In genomic region chr20:20299904-20300303, GRCh38 we compare ENCODE assay signal across 23 cellular contexts.
DNase-seq lines count a peak whose midpoint lies in the region; ATAC-seq and TF ChIP-seq lines count a peak whose summit lies in the region.
"Had no signal": no experiment of that assay in that cellular context is flagged by ENCODE, and none has a peak within 500 bp of the region (broad histone marks: within the 10 kb centered on the region; RNA-seq: fewer than 3 reads in every experiment).

No MANE protein-coding gene starts in this region.

- H3K4me3 ChIP-seq in Panc1 (ENCODE audit: low read depth in 2 of 2, low read length in 2 of 2) (no peak overlapping the region), transverse colon (no peak overlapping the region)
- H3K4me3 ChIP-seq: A549; BLaER1 treated with 17β-estradiol and CSF1 and Interleukin-3, amounts not matched to agents 10 nM and 100 nM; GM23338 had no signal

- H3K27ac ChIP-seq in Panc1 (ENCODE audit: low read length) = no peak overlapping the region
- H3K27ac ChIP-seq in transverse colon = no peak overlapping the region
- H3K27ac ChIP-seq: A549; BLaER1 treated with 17β-estradiol and CSF1 and Interleukin-3, amounts not matched to agents 10 nM and 100 nM had no signal

- no peaks in the 10 kb centered on the region for H3K27me3 ChIP-seq in Panc1 (ENCODE audit: control insufficient read depth, insufficient read depth, low read length)
- H3K27me3 ChIP-seq in transverse colon = no peaks in the 10 kb centered on the region
- H3K27me3 ChIP-seq: BE2C; BLaER1 treated with 17β-estradiol and CSF1 and Interleukin-3, amounts not matched to agents 10 nM and 100 nM had no signal

- BruUV-seq in Panc1 (replicated peaks; lab: Mats Ljungman, UMichigan) = no TSS peak

- no peaks in the 10 kb centered on the region for H3K9me3 Mint-ChIP-seq in activated CD4-positive, alpha-beta T cell treated with anti-CD3 and anti-CD28 coated beads, Interleukin-2, amount 10 ng/mL, durations not matched to agents 24 days and 14 days
- H3K9me3 Mint-ChIP-seq: CD4-positive, alpha-beta T cell; GM23338; H9 had no signal

- CTCF ChIA-PET in Panc1 (lab: Charles Lee) = no interaction called here

- in situ Hi-C loops in Panc1 (cut with HindIII; ENCODE audit: low pct_unique_long_range_greater_than_20kb, low sequenced_read_pairs) (no loop called here), transverse colon (cut with MboI; ENCODE audit: low pct_ligation_motif_present in 1 of 4, low pct_unique_long_range_greater_than_20kb in 1 of 4, low sequenced_read_pairs in 3 of 4) (no loop called here)

- TF ChIP-seq EP300 in transverse colon (IDR thresholded peaks at IDR 0.05; ENCODE audit: low read depth) = no peak

- H3K36me3 Mint-ChIP-seq in activated CD4-positive, alpha-beta T cell treated with anti-CD3 and anti-CD28 coated beads, Interleukin-2, amount 10 ng/mL, durations not matched to agents 24 days and 14 days (ENCODE audit: low read depth) = no peaks in the 10 kb centered on the region
- H3K36me3 Mint-ChIP-seq: CD8-positive, alpha-beta memory T cell had no signal

- no peaks in the 10 kb centered on the region for H3K4me1 ChIP-seq in Panc1 (ENCODE audit: control insufficient read depth, insufficient read depth, low read length)
- H3K4me1 ChIP-seq in transverse colon = no peaks in the 10 kb centered on the region
- H3K4me1 ChIP-seq: A549, BE2C had no signal

- H3K27ac Mint-ChIP-seq in activated CD4-positive, alpha-beta T cell treated with anti-CD3 and anti-CD28 coated beads, Interleukin-2, amount 10 ng/mL, durations not matched to agents 24 days and 14 days = no peak overlapping the region
- H3K27ac Mint-ChIP-seq: CD14-positive monocyte; CD4-positive, alpha-beta T cell; CD8-positive, alpha-beta memory T cell; GM23338; H9 had no signal

- POLR2A ChIA-PET in Panc1 (lab: Charles Lee) = no interaction called here

- H3K9me3 ChIP-seq in Panc1 (ENCODE audit: control insufficient read depth, insufficient read depth, low read depth, low read length) = no peaks in the 10 kb centered on the region
- H3K9me3 ChIP-seq in transverse colon = no peaks in the 10 kb centered on the region
- H3K9me3 ChIP-seq: A549, BE2C had no signal

- no peaks in the 10 kb centered on the region for H3K36me3 ChIP-seq in Panc1 (ENCODE audit: control insufficient read depth, insufficient read depth, low read length)
- no peaks in the 10 kb centered on the region for H3K36me3 ChIP-seq in transverse colon
- H3K36me3 ChIP-seq: BE2C; BLaER1 treated with 17β-estradiol and CSF1 and Interleukin-3, amounts not matched to agents 10 nM and 100 nM had no signal

- peak; percentile 21 for DNase-seq in activated CD4-positive, alpha-beta T cell treated with anti-CD3 and anti-CD28 coated beads, Interleukin-2, amount 10 ng/mL, durations not matched to agents 24 days and 14 days
- DNase-seq in activated CD4-positive, alpha-beta T cell treated with anti-CD3 and anti-CD28 coated beads, Interleukin-2, amount 50 U/mL, for 48 hours = no peak
- DNase-seq in ELR (ENCODE audit: low read depth) = peak; percentile 3
- DNase-seq in Panc1 (ENCODE audit: low read depth, low spot score) = no peak
- no peak for DNase-seq in transverse colon
- DNase-seq in NCI-H2227 (lab: John Stamatoyannopoulos, UW; ENCODE audit: unreplicated experiment) = no peak
- DNase-seq: 8988T; ACHN; AML-193; BE2C; Calu3; CD4-positive, alpha-beta T cell; CD8-positive, alpha-beta memory T cell; COR-L47; DMS79; EL; GF-D8; H9 had no signal

- TF ChIP-seq POLR2A in transverse colon (IDR thresholded peaks at IDR 0.05) = no peak

- no peak overlapping the region for H3K4me3 Mint-ChIP-seq in activated CD4-positive, alpha-beta T cell treated with anti-CD3 and anti-CD28 coated beads, Interleukin-2, amount 10 ng/mL, durations not matched to agents 24 days and 14 days
- H3K4me3 Mint-ChIP-seq: CD14-positive monocyte; CD4-positive, alpha-beta T cell; CD8-positive, alpha-beta memory T cell; GM23338; H9 had no signal

- WGBS in transverse colon (ENCODE audit: low coverage in 1 of 2), 2 donors = 72 to 90% methylated on average over 7 of the region's 7 CpGs

- no peaks in the 10 kb centered on the region for H3K4me1 Mint-ChIP-seq in activated CD4-positive, alpha-beta T cell treated with anti-CD3 and anti-CD28 coated beads, Interleukin-2, amount 10 ng/mL, durations not matched to agents 24 days and 14 days
- H3K4me1 Mint-ChIP-seq: CD8-positive, alpha-beta memory T cell had no signal

- peak; percentile 72; the same call in 1 of the 2 replicates for ATAC-seq in Panc1
- ATAC-seq: A549, GM23338, HCT116 had no signal

- TF ChIP-seq CTCF in Panc1 (IDR thresholded peaks at IDR 0.05) (no peak), transverse colon (IDR thresholded peaks at IDR 0.05) (no peak)

- H3K27me3 Mint-ChIP-seq in activated CD4-positive, alpha-beta T cell treated with anti-CD3 and anti-CD28 coated beads, Interleukin-2, amount 10 ng/mL, durations not matched to agents 24 days and 14 days = no peaks in the 10 kb centered on the region

- intact Hi-C loops in activated CD4-positive, alpha-beta T cell treated with anti-CD3 and anti-CD28 coated beads, Interleukin-2, amount 10 ng/mL, durations not matched to agents 24 days and 14 days (cut with micrococcal nuclease) = no loop called here
- intact Hi-C loops in Panc1 (cut with micrococcal nuclease; ENCODE audit: unreplicated experiment) (no loop called here), transverse colon (cut with DNase I; ENCODE audit: low total_unique reads) (no loop called here)

Comparison
In these comparisons a context has a peak if more than half of its experiments do, and no peak if none do; other contexts are left out.
1. DNase-seq: peak in activated CD4-positive, alpha-beta T cell treated with anti-CD3 and anti-CD28 coated beads, Interleukin-2, amount 10 ng/mL, durations not matched to agents 24 days and 14 days (single experiment) and ELR (single experiment); none in activated CD4-positive, alpha-beta T cell treated with anti-CD3 and anti-CD28 coated beads, Interleukin-2, amount 50 U/mL, for 48 hours (0 of 2), Panc1 (single experiment), transverse colon (single experiment) and NCI-H2227 (single experiment).